ENCODE assay signal across 8 cellular contexts in the genomic region with DNA sequence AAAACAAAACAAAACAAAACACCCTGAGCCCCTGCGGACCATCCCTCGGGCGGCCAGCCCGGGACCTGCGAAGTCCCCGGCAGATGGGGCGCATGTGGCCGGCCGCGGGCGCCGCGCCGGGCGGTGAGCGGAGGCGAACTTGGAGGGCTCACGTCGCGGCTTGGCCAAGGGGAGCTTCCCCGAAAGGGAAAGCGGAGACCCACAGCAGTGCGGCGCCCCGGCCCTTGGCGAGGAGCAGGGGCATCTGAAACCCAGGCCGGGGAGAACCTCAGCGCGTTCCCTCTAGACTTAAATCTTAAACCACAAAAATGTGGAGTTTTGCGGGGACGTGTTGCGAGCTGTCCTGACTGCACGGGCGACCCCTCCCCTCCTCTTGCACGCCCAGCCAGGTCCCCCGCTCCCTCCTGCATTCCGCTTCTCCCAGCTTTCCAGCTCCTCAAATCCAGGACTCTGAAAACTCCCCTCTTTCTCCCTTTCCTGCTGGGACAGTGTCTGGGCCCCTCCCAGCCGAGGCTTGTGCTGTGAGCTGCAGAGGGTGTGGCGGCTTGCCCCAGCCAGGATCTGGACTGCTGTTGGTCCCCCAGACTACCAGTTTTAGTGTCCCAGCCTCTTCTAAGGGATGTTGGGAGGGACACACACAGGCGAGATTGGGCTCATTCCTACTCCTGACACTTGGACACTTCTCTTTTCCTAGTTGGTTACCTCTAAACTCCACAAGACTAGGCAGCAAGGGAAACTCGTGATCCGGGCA. TPM values are rescaled to one million over a fixed set of nuclear protein-coding genes. Genes with fewer than 3 reads are reported as not detected.
DNase-seq lines count a peak whose midpoint lies in the region; ATAC-seq, FAIRE-seq and TF ChIP-seq lines count a peak whose summit lies in the region.

No MANE protein-coding gene starts in this region.

- no peak overlapping the region for H4K91ac ChIP-seq in H1 (replicated peaks; ENCODE audit: insufficient read length, low read length)

- no peak overlapping the region for H3K27ac Mint-ChIP-seq in memory B cell

- peaks cover 14 to 17% of the 10 kb centered on the region in 2 experiments for H4K20me1 ChIP-seq in H1 (replicated peaks in 1 of 2; ENCODE audit: control insufficient read depth in 1 of 2, insufficient read depth in 2 of 2, low read length in 2 of 2)

- H3K4me1 ChIP-seq in SJCRH30: no peaks in the 10 kb centered on the region
- H3K4me1 ChIP-seq in H1 (replicated peaks in 1 of 4; ENCODE audit: control insufficient read depth in 3 of 4, insufficient read depth in 4 of 4, low read length in 3 of 4): peaks cover 0 to 9% (median 1%) of the 10 kb centered on the region in 4 experiments; a peak in 3 of 7 replicates

- 0 out of 3 replicates have a peak, but pooled peaks of 1 of the 2 experiments have one; percentile 11 for TF ChIP-seq POLR2A in H1 (IDR thresholded peaks at IDR 0.05; ENCODE audit: control extremely low read depth in 1 of 2, low read depth in 2 of 2, low read length in 2 of 2)

- ATAC-seq in memory B cell (ENCODE audit: low read depth) (peak; percentile 22), GM21528 (IDR thresholded peaks at IDR 0.05; ENCODE audit: low FRiP score, unreplicated experiment) (no peak)

- peak overlapping the region; percentile 96 to 98 for H3K4me2 ChIP-seq in H1 (ENCODE audit: insufficient read depth in 1 of 2, low read depth in 2 of 2, low read length in 2 of 2)

- no peak overlapping the region; the same call in 1 of the 2 replicates for H3K18ac ChIP-seq in H1 (ENCODE audit: extremely low read depth, low read length)

- peak; percentile 28 for FAIRE-seq in H1 (lab: Jason Lieb, UNC)

- H3K36me3 ChIP-seq in SJCRH30: no peaks in the 10 kb centered on the region
- no peaks in the 10 kb centered on the region for H3K36me3 ChIP-seq in H1 (ENCODE audit: control insufficient read depth in 2 of 4, insufficient read depth in 4 of 4, low read length in 3 of 4)

- TF ChIP-seq RAD21 in H1 (IDR thresholded peaks at IDR 0.05 in 1 of 2, conservative IDR thresholded peaks at IDR 0.05 in 1 of 2; ENCODE audit: low read depth in 2 of 2, low read length in 2 of 2): 0 out of 4 replicates have a peak, but pooled peaks of 1 of the 2 experiments have one; percentile 12

- H3K4me3 ChIP-seq in SJCRH30 (peak overlapping the region; percentile 82), H1 (ENCODE audit: extremely low read depth in 1 of 4, insufficient read depth in 2 of 4, low read depth in 3 of 4, low read length in 4 of 4) (peak overlapping the region; percentile 62 to 99 (median 86))

- no peaks in the 10 kb centered on the region for H3K9me3 Mint-ChIP-seq in memory B cell

- no peak overlapping the region; the same call in 1 of the 2 replicates for H3K27ac ChIP-seq in SJCRH30
- no peak overlapping the region for H3K27ac ChIP-seq in H1 (ENCODE audit: low read depth, low read length)
- peak overlapping the region; percentile 89 for H3K27ac ChIP-seq in temporal lobe (ENCODE audit: low read depth, low read length)

- 3% methylated on average over 42 of the region's 42 CpGs; no CpG with 5 or more reads in 1 of the 2 experiments for WGBS in H1 (ENCODE audit: extremely low coverage in 1 of 2, insufficient coverage in 1 of 2, insufficient read length in 1 of 2, insufficient replicate concordance in 2 of 2, low coverage in 1 of 2, low lambda C conversion rate in 2 of 2, missing lambda C conversion rate in 1 of 2), 2 experiments

- peak overlapping the region; percentile 67 to 74 (median 71) for H3K9ac ChIP-seq in H1 (replicated peaks in 1 of 4; ENCODE audit: extremely low read depth in 1 of 4, low read depth in 3 of 4, low read length in 3 of 4)

- H2BK12ac ChIP-seq in H1 (ENCODE audit: low read depth, low read length): no peak overlapping the region

- peaks cover 10% of the 10 kb centered on the region for H3K23me2 ChIP-seq in H1 (ENCODE audit: low read depth, low read length)

- no peak overlapping the region; the same call in 1 of the 2 replicates for H2AFZ ChIP-seq in H1 (ENCODE audit: low read length)

- H3K23ac ChIP-seq in H1 (ENCODE audit: insufficient read length): no peak overlapping the region

- peak overlapping the region; percentile 22 for H4K8ac ChIP-seq in H1 (ENCODE audit: extremely low read depth, insufficient read depth, low read length)

- H2BK20ac ChIP-seq in H1 (ENCODE audit: low read length): no peak overlapping the region

- peak overlapping the region; percentile 89 for H3K4me3 Mint-ChIP-seq in memory B cell

- H2BK120ac ChIP-seq in H1 (replicated peaks; ENCODE audit: low read depth, low read length): no peak overlapping the region

- H3K36me3 Mint-ChIP-seq in memory B cell: peaks cover 2% of the 10 kb centered on the region

- H3K9me3 ChIP-seq in SJCRH30 (replicated peaks) (no peaks in the 10 kb centered on the region), H1 (ENCODE audit: insufficient read depth in 2 of 2, low read depth in 1 of 2, low read length in 1 of 2) (no peaks in the 10 kb centered on the region)

- CTCF ChIA-PET in HEK293T (lab: Yijun Ruan, JAX) (no interaction called here), H1 (lab: Charles Lee; ENCODE audit: partially characterized antibody) (interaction anchor here (0.8 to 2.0 kb wide), 13 partner anchors 9 to 312 kb away, joined by 3 to 6 read pairs (median 4); a partner anchor contains a TSS)

- H3K79me2 ChIP-seq in H1 (ENCODE audit: control insufficient read depth in 1 of 2, insufficient read depth in 2 of 2, low read length in 2 of 2): peaks cover 4 to 50% of the 10 kb centered on the region in 2 experiments; a peak in 3 of 4 replicates

- TF ChIP-seq CTCF in H1 (IDR thresholded peaks at IDR 0.05; ENCODE audit: control extremely low read depth in 1 of 3, insufficient read depth in 1 of 3, low read depth in 1 of 3, low read length in 3 of 3): no peak

- no peak overlapping the region for H3K56ac ChIP-seq in H1 (replicated peaks; ENCODE audit: insufficient read length, low read depth, low read length)

- H4K5ac ChIP-seq in H1 (ENCODE audit: insufficient read length, low read depth, low read length): peak overlapping the region; percentile 10

- no peak overlapping the region for H3K14ac ChIP-seq in H1 (ENCODE audit: insufficient read length)

- peak; percentile 39 for DNase-seq in NCI-H1694 treated with DMSO at 0.1 percent for 48 hours (lab: John Stamatoyannopoulos, UW)
- DNase-seq in NCI-H1694 (lab: John Stamatoyannopoulos, UW): no peak
- peak; percentile 43 for DNase-seq in HEK293T (ENCODE audit: extremely low spot score)
- peak; percentile 50 to 65 for DNase-seq in SJCRH30
- DNase-seq in H1 (ENCODE audit: low read depth in 1 of 2, low spot score in 2 of 2): peak in 1 of 2 experiments; percentile 73
- DNase-seq in memory B cell (ENCODE audit: low spot score in 2 of 2): peak; percentile 4 to 23

- no peaks in the 10 kb centered on the region for H3K27me3 ChIP-seq in SJCRH30
- no peaks in the 10 kb centered on the region for H3K27me3 ChIP-seq in H1 (replicated peaks in 1 of 4; ENCODE audit: control insufficient read depth in 3 of 4, extremely low read depth in 1 of 4, insufficient read depth in 3 of 4, low read length in 3 of 4)

- peaks cover 9% of the 10 kb centered on the region for H3K4me1 Mint-ChIP-seq in memory B cell

- no peak overlapping the region for H2AK5ac ChIP-seq in H1 (ENCODE audit: low read depth, low read length)

- H3K27me3 Mint-ChIP-seq in memory B cell: peaks cover 12% of the 10 kb centered on the region

- no peak for TF ChIP-seq EP300 in H1 (IDR thresholded peaks at IDR 0.05; ENCODE audit: borderline replicate concordance in 1 of 2, low read depth in 2 of 2, low read length in 2 of 2)

- no peak overlapping the region for H3K4ac ChIP-seq in H1 (replicated peaks; ENCODE audit: insufficient read length, low read depth, low read length)

- no peak overlapping the region for H2BK5ac ChIP-seq in H1 (ENCODE audit: low read depth, low read length)

- POLR2A ChIA-PET in HEK293T (lab: Yijun Ruan, JAX) (interaction anchor here (1.0 kb wide), 2 partner anchors 85 to 133 kb away, joined by 3 to 4 read pairs; no protein-coding TSS in a partner anchor), H1 (lab: Charles Lee; ENCODE audit: partially characterized antibody) (interaction anchor here (0.5 to 2.5 kb wide), 13 partner anchors 8 to 381 kb away, joined by 3 to 9 read pairs (median 3); a partner anchor contains a TSS)

- no peak overlapping the region for H2BK15ac ChIP-seq in H1 (ENCODE audit: low read length)

- H3K79me1 ChIP-seq in H1 (ENCODE audit: low read depth, low read length): peaks cover 5% of the 10 kb centered on the region; the same call in 1 of the 2 replicates

TF ChIP-seq in HEK293T, 16 proteins besides CTCF, POLR2A, EP300 and RAD21:
- TF ChIP-seq FOXA1 (IDR thresholded peaks at IDR 0.05) (no peak), ZNF384 (IDR thresholded peaks at IDR 0.05) (no peak), L3MBTL2 (conservative IDR thresholded peaks at IDR 0.05) (peak; percentile 78), CTBP1 (IDR thresholded peaks at IDR 0.05; ENCODE audit: borderline replicate concordance) (no peak)
TF ChIP-seq in HEK293T: peak in this region for 1.

TF ChIP-seq in H1, 55 proteins besides CTCF, POLR2A, EP300 and RAD21 (continues in another document):
- no peak for TF ChIP-seq KDM5A (IDR thresholded peaks at IDR 0.05; ENCODE audit: low read length)
- TF ChIP-seq, protein P1, sequence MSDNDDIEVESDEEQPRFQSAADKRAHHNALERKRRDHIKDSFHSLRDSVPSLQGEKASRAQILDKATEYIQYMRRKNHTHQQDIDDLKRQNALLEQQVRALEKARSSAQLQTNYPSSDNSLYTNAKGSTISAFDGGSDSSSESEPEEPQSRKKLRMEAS (IDR thresholded peaks at IDR 0.05): peak; percentile 70
- no peak for TF ChIP-seq POLR2AphosphoS5 (IDR thresholded peaks at IDR 0.05; ENCODE audit: low read depth, low read length)
- TF ChIP-seq, protein P2, sequence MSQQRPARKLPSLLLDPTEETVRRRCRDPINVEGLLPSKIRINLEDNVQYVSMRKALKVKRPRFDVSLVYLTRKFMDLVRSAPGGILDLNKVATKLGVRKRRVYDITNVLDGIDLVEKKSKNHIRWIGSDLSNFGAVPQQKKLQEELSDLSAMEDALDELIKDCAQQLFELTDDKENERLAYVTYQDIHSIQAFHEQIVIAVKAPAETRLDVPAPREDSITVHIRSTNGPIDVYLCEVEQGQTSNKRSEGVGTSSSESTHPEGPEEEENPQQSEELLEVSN (IDR thresholded peaks at IDR 0.05): peak; percentile 58; the same call in 1 of the 2 replicates
- peak; percentile 71; the same call in 1 of the 2 replicates for TF ChIP-seq SP4 (IDR thresholded peaks at IDR 0.05; ENCODE audit: low read length)

RNA-seq across cellular contexts. Expression of a gene that starts 1.3 kb away (rescaled TPM):
- total RNA-seq in SJCRH30 (2014; rRNA removed; shearing (Covaris generic)): 22.3 and 22.7 TPM in 2 replicates
- total RNA-seq in H1 (2021; fragmentation: NEBNext Ultra II Directional; extraction: Animal tissue kit (Norgen Biotek cat#: 25700)): 45.1 and 45.9 TPM in 2 replicates
- polyA plus RNA-seq in H1 (2011; rRNA removed): 8.9 and 15.5 TPM in 2 replicates
- polyA plus RNA-seq in H1 (2011; cell fraction: cytosol; rRNA removed): 19.9 TPM
- 15.6 TPM for polyA plus RNA-seq in H1 (2011; cell fraction: nucleus; rRNA removed)
- 19.7 to 38.9 TPM (median 23.9 TPM) in 4 replicates for polyA plus RNA-seq in H1 (2012, experiment 1 of 2)
- 1.5 TPM for polyA plus RNA-seq in H1 (2012, experiment 2 of 2)
- polyA plus RNA-seq in H1 (2013, experiment 1 of 2): 24.3 TPM
- polyA plus RNA-seq in H1 (2013, experiment 2 of 2): 21.4 TPM
- 22.8 and 23.4 TPM in 2 replicates for polyA minus RNA-seq in H1 (2011; rRNA and poly(A)+ RNA removed)
- polyA minus RNA-seq in H1 (2011; cell fraction: cytosol; rRNA and poly(A)+ RNA removed): 15.4 TPM
- 43.0 TPM for polyA minus RNA-seq in H1 (2011; cell fraction: nucleus; rRNA and poly(A)+ RNA removed)
- total RNA-seq in temporal lobe: 88.3 TPM
